16 cellular contexts compared by ENCODE assay signal in the genomic region with DNA sequence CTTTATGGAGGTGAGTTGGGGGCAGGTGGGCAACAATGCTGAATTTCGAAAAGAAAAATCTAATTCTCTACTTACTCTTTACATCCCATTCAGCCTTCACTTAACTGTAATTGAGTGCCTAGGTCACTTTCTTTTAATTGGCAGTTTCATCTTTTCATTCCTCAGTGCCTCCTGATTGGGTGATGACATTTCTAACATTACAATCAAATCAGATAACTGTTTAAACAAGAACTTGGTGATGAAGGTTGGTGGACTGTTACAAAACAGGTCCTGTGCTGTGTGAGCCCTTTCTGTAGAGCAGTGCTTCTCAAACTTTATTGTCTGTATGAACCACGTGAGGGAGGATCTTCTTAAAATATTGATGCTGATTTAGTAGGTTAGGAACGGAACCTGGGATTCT. TPM values are rescaled to one million over a fixed set of nuclear protein-coding genes. Genes with fewer than 3 reads are reported as not detected.
"Had no signal": no experiment of that assay in that cellular context is flagged by ENCODE, and none has a peak within 500 bp of the region (broad histone marks: within the 10 kb centered on the region; RNA-seq: fewer than 3 reads in every experiment).

No MANE protein-coding gene starts in this region.

- H3K9me3 ChIP-seq: suprapubic skin, tibial nerve had no signal

- ATAC-seq: naive thymus-derived CD4-positive, alpha-beta T cell had no signal

- H3K9me3 Mint-ChIP-seq: activated T-helper 2 cell treated with anti-CD3 and anti-CD28 coated beads, Interferon-gamma antibody, Interleukin-2, Interleukin-4, amounts not matched to agents 10 μg/mL and 5 μg/mL and 100 μg/mL, durations not matched to agents 14 hours and 24 hours and 36 hours; naive thymus-derived CD4-positive, alpha-beta T cell; neural crest cell; stimulated activated naive CD8-positive, alpha-beta T cell treated with anti-CD3 and anti-CD28 coated beads, Interleukin-15, amount 100 ng/mL, for 72 hours had no signal

- DNase-seq: activated CD4-positive, alpha-beta T cell treated with anti-CD3 and anti-CD28 coated beads, Interleukin-2, amount 50 U/mL, for 1 hour; activated naive CD4-positive, alpha-beta T cell; naive thymus-derived CD4-positive, alpha-beta T cell; occipital lobe; posterior cingulate gyrus; retina; stimulated activated CD4-positive, alpha-beta T cell treated with anti-CD3 and anti-CD28 coated beads, Interleukin-4, amount 100 ng/mL, for 1 hour; stimulated activated naive CD8-positive, alpha-beta T cell treated with anti-CD3 and anti-CD28 coated beads, Interleukin-15, amount 100 ng/mL, for 72 hours; T1000 had no signal

- H3K4me3 Mint-ChIP-seq: naive thymus-derived CD4-positive, alpha-beta T cell; neural crest cell; stimulated activated naive CD8-positive, alpha-beta T cell treated with anti-CD3 and anti-CD28 coated beads, Interleukin-15, amount 100 ng/mL, for 72 hours had no signal

- H3K27me3 Mint-ChIP-seq: naive thymus-derived CD4-positive, alpha-beta T cell; stimulated activated naive CD8-positive, alpha-beta T cell treated with anti-CD3 and anti-CD28 coated beads, Interleukin-15, amount 100 ng/mL, for 72 hours had no signal

- H3K27me3 ChIP-seq: cardiac muscle cell, suprapubic skin, tibial nerve had no signal

- H3K27ac ChIP-seq: cardiac muscle cell, epithelial cell of prostate, suprapubic skin, tibial nerve had no signal

- H3K4me3 ChIP-seq: cardiac muscle cell, suprapubic skin, tibial nerve had no signal

RNA-seq across cellular contexts. Expression of gene KCNQ4, which starts 40.1 kb away (rescaled TPM):
- total RNA-seq: lung microvascular endothelial cell had no signal
